Comparison of ENCODE assay signal across 12 cellular contexts in genomic region chr1:12436345-12436658, GRCh38.
DNase-seq lines count a peak whose midpoint lies in the region; ATAC-seq and TF ChIP-seq lines count a peak whose summit lies in the region.
"Had no signal": no experiment of that assay in that cellular context is flagged by ENCODE, and none has a peak within 500 bp of the region (broad histone marks: within the 10 kb centered on the region; RNA-seq: fewer than 3 reads in every experiment).

No MANE protein-coding gene starts in this region.

- H3K27ac ChIP-seq in lower lobe of right lung, result peak overlapping the region; percentile 43
- peak overlapping the region in 3 of 4 donors; percentile 19 to 75 (median 22) for H3K27ac ChIP-seq in transverse colon
- H3K27ac ChIP-seq: neural progenitor cell had no signal

- no peak overlapping the region for H3K4me3 ChIP-seq in lower lobe of right lung
- no peak overlapping the region for H3K4me3 ChIP-seq in transverse colon
- H3K4me3 ChIP-seq: neural progenitor cell had no signal

- no peak for DNase-seq in activated naive CD4-positive, alpha-beta T cell treated with Interleukin-2 at 50 U/mL for 16 hours
- no peak for DNase-seq in activated T-helper 1 cell treated with anti-CD3 and anti-CD28 coated beads, Interleukin-12 subunit alpha, Interleukin-12 subunit beta, Interleukin-2, Interleukin-4 antibody, amounts not matched to agents 30 ng/mL and 10 ng/mL and 1 ng/mL, durations not matched to agents 14 hours and 24 hours and 36 hours (ENCODE audit: low spot score)
- DNase-seq in lower lobe of right lung (no peak), transverse colon (no peak), GF-D8 (lab: John Stamatoyannopoulos, UW) (no peak), T1000 (lab: John Stamatoyannopoulos, UW) (no peak)
- DNase-seq: BE2C, head of caudate nucleus, NCI-H1092 treated with DMSO at 0.1 percent for 48 hours had no signal

- in situ Hi-C loops in transverse colon (cut with MboI; ENCODE audit: low pct_ligation_motif_present in 1 of 4, low pct_unique_long_range_greater_than_20kb in 1 of 4, low sequenced_read_pairs in 3 of 4), result no loop called here

- H3K4me1 ChIP-seq in lower lobe of right lung (peaks cover 61% of the 10 kb centered on the region), transverse colon (peaks cover 11 to 38% (median 23%) of the 10 kb centered on the region in 4 donors)
- H3K4me1 ChIP-seq: BE2C had no signal

- no peak for TF ChIP-seq EP300 in transverse colon (IDR thresholded peaks at IDR 0.05; ENCODE audit: low read depth)

- H3K36me3 ChIP-seq in lower lobe of right lung (peaks cover 5% of the 10 kb centered on the region), transverse colon (peaks cover 0 to 7% (median 0%) of the 10 kb centered on the region in 4 donors)
- H3K36me3 ChIP-seq: BE2C, neural progenitor cell had no signal

- H3K36me3 Mint-ChIP-seq in activated naive CD4-positive, alpha-beta T cell treated with anti-CD3 and anti-CD28 coated beads, Interleukin-2, amount 50 U/mL, for 24 hours, result peaks cover 15% of the 10 kb centered on the region
- H3K36me3 Mint-ChIP-seq in activated T-helper 1 cell treated with anti-CD3 and anti-CD28 coated beads, Interleukin-12 subunit alpha, Interleukin-12 subunit beta, Interleukin-2, Interleukin-4 antibody, amounts not matched to agents 30 ng/mL and 10 ng/mL and 1 ng/mL, durations not matched to agents 14 hours and 24 hours and 36 hours (ENCODE audit: low read depth), result peaks cover 37% of the 10 kb centered on the region

- no peak for ATAC-seq in lower lobe of right lung
- ATAC-seq in HG03571 (IDR thresholded peaks at IDR 0.05; ENCODE audit: unreplicated experiment), result no peak

- no peaks in the 10 kb centered on the region for H3K9me3 ChIP-seq in lower lobe of right lung
- H3K9me3 ChIP-seq in transverse colon, result no peaks in the 10 kb centered on the region
- H3K9me3 ChIP-seq: BE2C had no signal

- intact Hi-C loops in activated T-helper 1 cell treated with anti-CD3 and anti-CD28 coated beads, Interleukin-12 subunit alpha, Interleukin-12 subunit beta, Interleukin-2, Interleukin-4 antibody, amounts not matched to agents 30 ng/mL and 10 ng/mL and 1 ng/mL, durations not matched to agents 14 hours and 24 hours and 36 hours (cut with micrococcal nuclease), result loop anchor here (5.0 kb wide), 3 partner anchors 259 to 629 kb away; partner anchors contain the start of genes CLCN6 and MTHFR
- intact Hi-C loops in lower lobe of right lung (cut with DNase I), result no loop called here
- intact Hi-C loops in transverse colon (cut with DNase I; ENCODE audit: low total_unique reads), result no loop called here

- H3K4me1 Mint-ChIP-seq in activated naive CD4-positive, alpha-beta T cell treated with anti-CD3 and anti-CD28 coated beads, Interleukin-2, amount 50 U/mL, for 24 hours, result peaks cover 81% of the 10 kb centered on the region
- H3K4me1 Mint-ChIP-seq in activated T-helper 1 cell treated with anti-CD3 and anti-CD28 coated beads, Interleukin-12 subunit alpha, Interleukin-12 subunit beta, Interleukin-2, Interleukin-4 antibody, amounts not matched to agents 30 ng/mL and 10 ng/mL and 1 ng/mL, durations not matched to agents 14 hours and 24 hours and 36 hours (ENCODE audit: low read depth), result peaks cover 76% of the 10 kb centered on the region

- no peaks in the 10 kb centered on the region for H3K27me3 Mint-ChIP-seq in activated naive CD4-positive, alpha-beta T cell treated with anti-CD3 and anti-CD28 coated beads, Interleukin-2, amount 50 U/mL, for 24 hours
- H3K27me3 Mint-ChIP-seq in activated T-helper 1 cell treated with anti-CD3 and anti-CD28 coated beads, Interleukin-12 subunit alpha, Interleukin-12 subunit beta, Interleukin-2, Interleukin-4 antibody, amounts not matched to agents 30 ng/mL and 10 ng/mL and 1 ng/mL, durations not matched to agents 14 hours and 24 hours and 36 hours (ENCODE audit: insufficient read depth), result peaks cover 4% of the 10 kb centered on the region

- H3K27me3 ChIP-seq in lower lobe of right lung (ENCODE audit: low read depth) (no peaks in the 10 kb centered on the region), transverse colon (no peaks in the 10 kb centered on the region)
- H3K27me3 ChIP-seq: BE2C, neural progenitor cell had no signal

- peak overlapping the region; percentile 95 for H3K27ac Mint-ChIP-seq in activated naive CD4-positive, alpha-beta T cell treated with anti-CD3 and anti-CD28 coated beads, Interleukin-2, amount 50 U/mL, for 24 hours
- H3K27ac Mint-ChIP-seq in activated T-helper 1 cell treated with anti-CD3 and anti-CD28 coated beads, Interleukin-12 subunit alpha, Interleukin-12 subunit beta, Interleukin-2, Interleukin-4 antibody, amounts not matched to agents 30 ng/mL and 10 ng/mL and 1 ng/mL, durations not matched to agents 14 hours and 24 hours and 36 hours, result peak overlapping the region; percentile 88
- H3K27ac Mint-ChIP-seq: neural progenitor cell had no signal

- H3K4me3 Mint-ChIP-seq in activated naive CD4-positive, alpha-beta T cell treated with anti-CD3 and anti-CD28 coated beads, Interleukin-2, amount 50 U/mL, for 24 hours, result peak overlapping the region; percentile 59
- peak overlapping the region; percentile 57 for H3K4me3 Mint-ChIP-seq in activated T-helper 1 cell treated with anti-CD3 and anti-CD28 coated beads, Interleukin-12 subunit alpha, Interleukin-12 subunit beta, Interleukin-2, Interleukin-4 antibody, amounts not matched to agents 30 ng/mL and 10 ng/mL and 1 ng/mL, durations not matched to agents 14 hours and 24 hours and 36 hours
- H3K4me3 Mint-ChIP-seq: neural progenitor cell had no signal

- WGBS in transverse colon (ENCODE audit: low coverage in 1 of 2), 2 donors, result 75% methylated on average over 2 of the region's 2 CpGs; no CpG with 5 or more reads in 1 of the 2 donors

- TF ChIP-seq POLR2A in transverse colon (IDR thresholded peaks at IDR 0.05), result no peak

- no peaks in the 10 kb centered on the region for H3K9me3 Mint-ChIP-seq in activated naive CD4-positive, alpha-beta T cell treated with anti-CD3 and anti-CD28 coated beads, Interleukin-2, amount 50 U/mL, for 24 hours
- peaks cover 10% of the 10 kb centered on the region for H3K9me3 Mint-ChIP-seq in activated T-helper 1 cell treated with anti-CD3 and anti-CD28 coated beads, Interleukin-12 subunit alpha, Interleukin-12 subunit beta, Interleukin-2, Interleukin-4 antibody, amounts not matched to agents 30 ng/mL and 10 ng/mL and 1 ng/mL, durations not matched to agents 14 hours and 24 hours and 36 hours
- H3K9me3 Mint-ChIP-seq: neural progenitor cell had no signal

- TF ChIP-seq CTCF in lower lobe of right lung (IDR thresholded peaks at IDR 0.05), result no peak
- TF ChIP-seq CTCF in transverse colon (IDR thresholded peaks at IDR 0.05), result no peak
